1 cellular context compared by ENCODE assay signal in genomic region chr3:56763233-56763632, GRCh38.
A peak's percentile ranks its signal among the peaks of the same experiment; 100 is the strongest.
TF ChIP-seq lines count a peak whose summit lies in the region.

No MANE protein-coding gene starts in this region.

TF ChIP-seq in H1, 55 proteins besides CTCF, POLR2A, EP300 and RAD21:
- TF ChIP-seq POLR2AphosphoS5 (IDR thresholded peaks at IDR 0.05; ENCODE audit: low read depth, low read length) = no peak
- peak; percentile 63 for TF ChIP-seq NANOG (IDR thresholded peaks at IDR 0.05; ENCODE audit: insufficient read depth, low read depth, low read length, poor library complexity, severe bottlenecking)
TF ChIP-seq in H1: peak in this region for 1.
